ENCODE assay signal across 16 cellular contexts in the genomic region with DNA sequence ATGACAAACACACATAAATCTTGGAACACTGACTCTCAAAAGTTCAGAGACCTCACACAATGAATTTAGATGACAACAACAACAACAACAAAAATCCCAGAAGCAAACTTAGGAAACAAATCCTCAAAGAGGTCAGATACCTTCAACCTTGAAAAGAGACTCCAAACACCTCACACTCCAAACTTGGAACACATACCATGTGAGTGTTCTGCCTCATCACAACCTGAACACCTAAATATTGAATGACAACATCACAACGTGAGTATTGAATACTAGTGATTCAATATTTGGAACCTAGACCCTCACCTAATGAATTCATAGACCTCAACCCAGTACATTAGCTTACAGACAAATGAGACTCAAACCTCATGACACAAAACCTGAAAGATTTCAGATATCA. TPM values are rescaled to one million over a fixed set of nuclear protein-coding genes. Genes with fewer than 3 reads are reported as not detected.
DNase-seq lines count a peak whose midpoint lies in the region; ATAC-seq and FAIRE-seq lines count a peak whose summit lies in the region.
"Had no signal": no experiment of that assay in that cellular context is flagged by ENCODE, and none has a peak within 500 bp of the region (broad histone marks: within the 10 kb centered on the region; RNA-seq: fewer than 3 reads in every experiment).

No MANE protein-coding gene starts in this region.

- CTCF ChIA-PET in activated naive CD4-positive, alpha-beta T cell treated with anti-CD3 and anti-CD28 coated beads, Interleukin-2, amount 10 ng/mL, durations not matched to agents 7 days and 5 days (lab: Charles Lee), result no interaction called here

- H3K4me3 Mint-ChIP-seq in activated naive CD4-positive, alpha-beta T cell treated with anti-CD3 and anti-CD28 coated beads, Interleukin-2, amount 10 ng/mL, durations not matched to agents 7 days and 5 days, result no peak overlapping the region
- H3K4me3 Mint-ChIP-seq: CD14-positive monocyte; CD8-positive, alpha-beta T cell; H9 had no signal

- H3K4me1 Mint-ChIP-seq in activated naive CD4-positive, alpha-beta T cell treated with anti-CD3 and anti-CD28 coated beads, Interleukin-2, amount 10 ng/mL, durations not matched to agents 7 days and 5 days, result no peaks in the 10 kb centered on the region
- H3K4me1 Mint-ChIP-seq: CD14-positive monocyte, H9 had no signal

- FAIRE-seq in colon (lab: Jason Lieb, UNC), result peak; percentile 5
- FAIRE-seq: GM12892 had no signal

- H3K27ac Mint-ChIP-seq in activated naive CD4-positive, alpha-beta T cell treated with anti-CD3 and anti-CD28 coated beads, Interleukin-2, amount 50 U/mL, for 72 hours, result no peak overlapping the region
- no peak overlapping the region for H3K27ac Mint-ChIP-seq in activated naive CD4-positive, alpha-beta T cell treated with anti-CD3 and anti-CD28 coated beads, Interleukin-2, amount 10 ng/mL, durations not matched to agents 7 days and 5 days
- H3K27ac Mint-ChIP-seq: CD14-positive monocyte; CD8-positive, alpha-beta T cell; H9 had no signal

- ATAC-seq in activated naive CD4-positive, alpha-beta T cell treated with anti-CD3 and anti-CD28 coated beads, Interleukin-2, amount 50 U/mL, for 72 hours, result peak; percentile 48 to 59
- ATAC-seq in left ventricle myocardium superior, result no peak
- ATAC-seq: CD8-positive, alpha-beta T cell had no signal

- in situ Hi-C loops in KBM-7 (cut with MboI; ENCODE audit: low pct_unique_long_range_greater_than_20kb, low sequenced_read_pairs), result no loop called here

- H3K36me3 Mint-ChIP-seq in activated naive CD4-positive, alpha-beta T cell treated with anti-CD3 and anti-CD28 coated beads, Interleukin-2, amount 50 U/mL, for 72 hours, result no peaks in the 10 kb centered on the region
- H3K36me3 Mint-ChIP-seq in activated naive CD4-positive, alpha-beta T cell treated with anti-CD3 and anti-CD28 coated beads, Interleukin-2, amount 10 ng/mL, durations not matched to agents 7 days and 5 days, result no peaks in the 10 kb centered on the region
- H3K36me3 Mint-ChIP-seq: CD14-positive monocyte; CD8-positive, alpha-beta T cell had no signal

- H3K9me3 Mint-ChIP-seq in activated naive CD4-positive, alpha-beta T cell treated with anti-CD3 and anti-CD28 coated beads, Interleukin-2, amount 50 U/mL, for 72 hours, result no peaks in the 10 kb centered on the region
- peaks cover 2% of the 10 kb centered on the region for H3K9me3 Mint-ChIP-seq in activated naive CD4-positive, alpha-beta T cell treated with anti-CD3 and anti-CD28 coated beads, Interleukin-2, amount 10 ng/mL, durations not matched to agents 7 days and 5 days

- intact Hi-C loops in left ventricle myocardium superior (cut with micrococcal nuclease), result no loop called here

- DNase-seq in activated naive CD4-positive, alpha-beta T cell treated with anti-CD3 and anti-CD28 coated beads, Interleukin-2, amount 50 U/mL, for 72 hours (ENCODE audit: low spot score in 2 of 2), result no peak
- no peak for DNase-seq in activated naive CD4-positive, alpha-beta T cell treated with anti-CD3 and anti-CD28 coated beads, Interleukin-2, amount 10 ng/mL, durations not matched to agents 7 days and 5 days
- DNase-seq in KBM-7 (peak; percentile 43), left ventricle myocardium superior (no peak), NCI-H1092 treated with DMSO at 0.1 percent for 48 hours (lab: John Stamatoyannopoulos, UW) (no peak)
- DNase-seq: CD8-positive, alpha-beta T cell; COR-L47; DND-41; GDM1; GOT3; H9 had no signal

- H3K27me3 Mint-ChIP-seq in activated naive CD4-positive, alpha-beta T cell treated with anti-CD3 and anti-CD28 coated beads, Interleukin-2, amount 10 ng/mL, durations not matched to agents 7 days and 5 days, result no peaks in the 10 kb centered on the region

RNA-seq across cellular contexts. Expression of gene PAGE4, which starts 18.9 kb away (rescaled TPM):
- total RNA-seq in activated naive CD4-positive, alpha-beta T cell treated with anti-CD3 and anti-CD28 coated beads, Interleukin-2, amount 50 U/mL, for 72 hours, result not detected
- not detected for total RNA-seq in left ventricle myocardium superior
- total RNA-seq: A673; CD8-positive, alpha-beta T cell; HT-29 had no signal
